ENCODE assay signal across 1 cellular context in the genomic region with DNA sequence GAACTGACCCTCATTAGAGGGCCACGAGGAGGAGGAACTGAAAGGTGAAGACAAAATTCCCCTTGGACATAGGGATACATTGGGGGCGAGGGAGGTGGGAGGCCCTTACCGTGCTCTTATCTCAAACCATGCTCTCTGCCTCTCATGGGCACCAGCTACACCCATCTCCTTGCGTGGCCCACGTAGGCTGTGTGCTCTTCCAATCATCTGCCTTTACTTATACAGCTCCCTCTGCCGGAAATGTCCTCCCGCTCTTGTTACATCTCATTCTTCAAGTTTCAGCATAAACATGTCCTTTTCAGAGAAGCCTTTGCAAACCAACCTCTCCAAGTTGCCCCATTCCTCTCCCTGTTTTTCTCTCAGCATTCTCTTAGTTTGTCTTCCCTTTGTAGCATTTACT.
TF ChIP-seq lines count a peak whose summit lies in the region.

No MANE protein-coding gene starts in this region.

TF ChIP-seq in GM23338, 12 proteins besides CTCF, POLR2A, EP300 and RAD21 (continued from another document):
- no peak for TF ChIP-seq NANOG (IDR thresholded peaks at IDR 0.05; ENCODE audit: borderline replicate concordance)
- TF ChIP-seq EZH2phosphoT487 (IDR thresholded peaks at IDR 0.05; ENCODE audit: unreplicated experiment): no peak
TF ChIP-seq in GM23338: peak in this region for 0.
